In the genomic region with DNA sequence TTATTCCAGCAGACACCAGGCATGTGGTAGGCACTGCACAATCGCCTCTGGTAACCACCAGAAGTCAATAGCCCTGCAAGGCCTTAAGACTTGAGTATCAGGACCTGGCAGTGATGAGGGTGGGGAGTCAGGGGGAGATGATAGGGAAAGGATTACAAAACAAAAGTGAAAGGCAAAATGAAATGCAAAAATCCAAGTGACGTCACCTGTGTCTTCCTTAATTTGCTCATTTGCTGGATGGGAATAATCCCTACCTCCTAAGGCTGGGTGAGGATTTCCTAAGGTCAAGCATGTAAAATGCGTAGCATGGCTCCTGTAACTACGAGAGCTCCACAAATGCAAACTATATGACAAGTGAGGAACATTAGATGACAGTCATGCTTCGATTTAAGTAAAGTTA, we compare ENCODE assay signal across 33 cellular contexts. TPM values are rescaled to one million over a fixed set of nuclear protein-coding genes. Genes with fewer than 3 reads are reported as not detected.
"Had no signal": no experiment of that assay in that cellular context is flagged by ENCODE, and none has a peak within 500 bp of the region (broad histone marks: within the 10 kb centered on the region; RNA-seq: fewer than 3 reads in every experiment).

No MANE protein-coding gene starts in this region.

- H3K27ac ChIP-seq: ascending aorta, cardiac muscle cell, WERI-Rb-1 had no signal

- H3K36me3 ChIP-seq: ascending aorta, cardiac muscle cell, WERI-Rb-1 had no signal

- FAIRE-seq: bronchial epithelial cell had no signal

- ATAC-seq: activated CD4-positive, alpha-beta T cell treated with anti-CD3 and anti-CD28 coated beads for 36 hours; activated CD4-positive, CD25-positive, alpha-beta regulatory T cell treated with anti-CD3 and anti-CD28 coated beads, Interleukin-2, amount 50 U/mL, for 24 hours; activated CD8-positive, alpha-beta memory T cell treated with anti-CD3 and anti-CD28 coated beads, Interleukin-2, amount 10 ng/mL, durations not matched to agents 7 days and 5 days; activated CD8-positive, alpha-beta T cell treated with anti-CD3 and anti-CD28 coated beads, Interleukin-2, amount 10 ng/mL, durations not matched to agents 7 days and 5 days; activated naive CD8-positive, alpha-beta T cell treated with anti-CD3 and anti-CD28 coated beads, Interleukin-2, amount 50 U/mL, for 24 hours; WTC11 had no signal

- H3K4me3 ChIP-seq: ascending aorta, cardiac muscle cell had no signal

- DNase-seq: activated CD4-positive, alpha-beta memory T cell treated with anti-CD3 and anti-CD28 coated beads, Interleukin-2, amount 10 ng/mL, durations not matched to agents 7 days and 5 days; activated CD4-positive, alpha-beta T cell treated with anti-CD3 and anti-CD28 coated beads for 1 hour; activated CD4-positive, alpha-beta T cell treated with anti-CD3 and anti-CD28 coated beads for 36 hours; activated CD4-positive, alpha-beta T cell treated with anti-CD3 and anti-CD28 coated beads for 48 hours; activated CD4-positive, alpha-beta T cell treated with anti-CD3 and anti-CD28 coated beads, Interleukin-2, amount 10 ng/mL, durations not matched to agents 7 days and 5 days; activated CD4-positive, alpha-beta T cell treated with anti-CD3 and anti-CD28 coated beads, Interleukin-2, amount 50 U/mL, for 48 hours; activated CD4-positive, CD25-positive, alpha-beta regulatory T cell; activated CD8-positive, alpha-beta memory T cell treated with anti-CD3 and anti-CD28 coated beads for 24 hours; activated CD8-positive, alpha-beta memory T cell treated with anti-CD3 and anti-CD28 coated beads, Interleukin-2, amount 10 ng/mL, durations not matched to agents 7 days and 5 days; activated CD8-positive, alpha-beta memory T cell treated with anti-CD3 and anti-CD28 coated beads, Interleukin-2, amount 50 U/mL, for 48 hours; activated CD8-positive, alpha-beta T cell treated with anti-CD3 and anti-CD28 coated beads, Interleukin-2, amount 10 ng/mL, durations not matched to agents 7 days and 5 days; activated effector memory CD4-positive, alpha-beta T cell treated with Interleukin-2 at 50 U/mL for 16 hours; activated gamma-delta T cell; activated naive CD4-positive, alpha-beta T cell treated with anti-CD3 and anti-CD28 coated beads, Interleukin-2, amount 10 ng/mL, durations not matched to agents 7 days and 5 days; activated naive CD4-positive, alpha-beta T cell treated with Interleukin-2 at 50 U/mL for 16 hours; activated naive CD8-positive, alpha-beta T cell treated with anti-CD3 and anti-CD28 coated beads, Interleukin-2, amount 10 ng/mL, durations not matched to agents 7 days and 5 days; activated naive CD8-positive, alpha-beta T cell treated with anti-CD3 and anti-CD28 coated beads, Interleukin-2, amount 50 U/mL, for 24 hours; activated T-cell treated with anti-CD3 and anti-CD28 coated beads, Interleukin-2, amount 50 U/mL, for 24 hours; activated T-cell treated with anti-CD3 and anti-CD28 coated beads, Interleukin-2, amount 50 U/mL, for 48 hours; amygdala; anterior cingulate cortex; central memory CD4-positive, alpha-beta T cell; T-helper 1 cell; T-helper 2 cell; T-helper 9 cell; WERI-Rb-1 had no signal

- H3K27me3 ChIP-seq: ascending aorta, cardiac muscle cell had no signal

- H3K9me3 ChIP-seq: ascending aorta had no signal

- H3K4me1 ChIP-seq: ascending aorta had no signal

RNA-seq across cellular contexts. Expression of gene FOXI1, which starts 58.4 kb away (rescaled TPM):
- total RNA-seq: activated CD4-positive, alpha-beta memory T cell treated with anti-CD3 and anti-CD28 coated beads, Interleukin-2, amount 10 ng/mL, durations not matched to agents 7 days and 5 days; activated CD4-positive, alpha-beta T cell treated with anti-CD3 and anti-CD28 coated beads for 36 hours; activated CD4-positive, alpha-beta T cell treated with anti-CD3 and anti-CD28 coated beads, Interleukin-2, amount 10 ng/mL, durations not matched to agents 7 days and 5 days; activated CD8-positive, alpha-beta memory T cell treated with anti-CD3 and anti-CD28 coated beads, Interleukin-2, amount 10 ng/mL, durations not matched to agents 7 days and 5 days; activated CD8-positive, alpha-beta T cell treated with anti-CD3 and anti-CD28 coated beads, Interleukin-2, amount 10 ng/mL, durations not matched to agents 7 days and 5 days; activated naive CD8-positive, alpha-beta T cell treated with anti-CD3 and anti-CD28 coated beads, Interleukin-2, amount 10 ng/mL, durations not matched to agents 7 days and 5 days; activated T-helper 2 cell treated with anti-CD3 and anti-CD28 coated beads, Interferon-gamma antibody, Interleukin-2, Interleukin-4, amounts not matched to agents 10 μg/mL and 5 μg/mL and 100 μg/mL, durations not matched to agents 14 hours and 24 hours and 36 hours; ascending aorta; bronchial epithelial cell; cardiac muscle cell; cerebellum; WTC11 had no signal
- polyA plus RNA-seq: cardiac muscle cell had no signal
